In the genomic region with DNA sequence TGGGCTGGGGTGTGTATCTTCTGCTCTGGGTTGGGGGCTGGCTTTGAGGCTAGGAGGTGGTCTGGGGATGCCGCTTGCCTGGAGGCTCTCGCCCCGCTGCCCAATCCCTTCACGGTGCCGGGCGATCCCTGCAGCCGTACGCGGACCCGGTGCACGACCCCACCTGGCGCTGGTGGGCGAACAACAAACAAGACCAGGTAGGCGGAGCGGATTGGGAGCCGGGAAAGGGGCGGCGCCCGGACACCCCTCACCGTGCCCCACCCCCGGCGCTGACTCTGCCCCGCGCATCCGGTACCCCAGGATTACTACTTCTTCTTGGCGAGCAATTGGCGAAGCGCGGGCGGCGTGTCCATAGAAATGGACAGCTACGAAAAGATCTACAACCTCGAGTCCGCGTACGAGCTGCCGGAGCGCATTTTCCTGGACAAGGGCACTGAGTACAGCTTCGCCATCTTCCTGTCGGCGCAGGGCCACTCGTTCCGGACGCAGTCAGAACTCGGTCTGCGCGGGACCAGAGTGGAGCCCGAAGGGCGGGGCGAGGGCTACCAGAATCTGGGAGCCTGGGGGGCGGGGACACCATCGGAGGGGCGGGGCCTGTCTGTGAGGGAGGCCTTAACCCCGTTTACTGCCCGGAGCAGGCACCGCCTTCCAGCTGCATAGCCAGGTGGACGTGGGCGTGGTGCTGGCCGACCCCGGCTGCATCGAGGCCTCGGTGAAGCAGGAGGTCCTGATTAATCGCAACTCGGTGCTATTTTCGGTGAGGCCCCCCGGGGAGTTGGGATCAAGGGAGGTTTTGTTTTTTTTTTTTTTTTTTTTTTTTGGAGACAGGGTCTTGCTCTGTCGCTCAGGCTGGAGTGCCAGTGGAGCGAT, we compare ENCODE assay signal across 1 cellular context.
TF ChIP-seq lines count a peak whose summit lies in the region.

No MANE protein-coding gene starts in this region.

TF ChIP-seq in endothelial cell of umbilical vein, 7 proteins besides CTCF, POLR2A, EP300 and RAD21 (continued from another document):
- no peak for TF ChIP-seq GATA2 (IDR thresholded peaks at IDR 0.05; ENCODE audit: insufficient read depth, insufficient read length, low read depth, low read length)
